14 cellular contexts compared by ENCODE assay signal in genomic region chr12:114163766-114164165, GRCh38.
DNase-seq lines count a peak whose midpoint lies in the region; ATAC-seq and TF ChIP-seq lines count a peak whose summit lies in the region.
"Had no signal": no experiment of that assay in that cellular context is flagged by ENCODE, and none has a peak within 500 bp of the region (broad histone marks: within the 10 kb centered on the region; RNA-seq: fewer than 3 reads in every experiment).

No MANE protein-coding gene starts in this region.

- TF ChIP-seq RAD21 in HCT116 (IDR thresholded peaks at IDR 0.05; ENCODE audit: low read depth) (no peak), SK-N-SH (IDR thresholded peaks at IDR 0.05; ENCODE audit: low read length) (no peak)

- no peaks in the 10 kb centered on the region for H3F3A ChIP-seq in SK-N-SH (replicated peaks; ENCODE audit: insufficient read depth)

- CTCF ChIA-PET in HCT116 (lab: Charles Lee) = interaction anchor here (0.9 kb wide), 1 partner anchor 345 kb away, joined by 3 read pairs; no protein-coding TSS in a partner anchor
- CTCF ChIA-PET in SK-N-SH (lab: Yijun Ruan, JAX) = interaction anchor here (1.1 to 2.3 kb wide), 2 partner anchors 25 to 345 kb away, joined by 3 to 12 read pairs; no protein-coding TSS in a partner anchor

- TF ChIP-seq EP300 in SK-N-SH (IDR thresholded peaks at IDR 0.05; ENCODE audit: borderline replicate concordance in 1 of 2, low read depth in 1 of 2, low read length in 1 of 2) = no peak

- intact Hi-C loops in HCT116 (cut with micrococcal nuclease) = no loop called here

- H3K4me1 ChIP-seq in HCT116 (ENCODE audit: control insufficient read depth in 1 of 2, insufficient read depth in 2 of 2, low read length in 2 of 2) (peaks cover 0 to 14% of the 10 kb centered on the region in 2 experiments; a peak in 2 of 4 replicates), SK-N-SH (ENCODE audit: control insufficient read depth in 1 of 2, insufficient read depth in 2 of 2, low read depth in 1 of 2, low read length in 1 of 2) (no peaks in the 10 kb centered on the region), fibroblast of lung (ENCODE audit: control insufficient read depth, extremely low read depth, insufficient read depth, low read length) (peaks cover 7% of the 10 kb centered on the region)

- H3K36me3 ChIP-seq in HCT116 (ENCODE audit: control insufficient read depth in 1 of 2, insufficient read depth in 2 of 2, low read length in 2 of 2) (no peaks in the 10 kb centered on the region), SK-N-SH (replicated peaks in 1 of 2; ENCODE audit: control insufficient read depth in 1 of 2, insufficient read depth in 2 of 2, low read length in 1 of 2) (no peaks in the 10 kb centered on the region), fibroblast of lung (ENCODE audit: control insufficient read depth, insufficient read depth, low read length) (no peaks in the 10 kb centered on the region)
- H3K36me3 ChIP-seq: WERI-Rb-1 had no signal

- no peak for TF ChIP-seq POLR2A in HCT116 (IDR thresholded peaks at IDR 0.05; ENCODE audit: borderline replicate concordance, extremely low read depth, insufficient read depth, insufficient read length)

- H3K9me2 ChIP-seq in HCT116 (ENCODE audit: insufficient read depth) = no peaks in the 10 kb centered on the region
- H3K9me2 ChIP-seq in SK-N-SH = no peaks in the 10 kb centered on the region

- H2AFZ ChIP-seq in HCT116 (ENCODE audit: low read depth, low read length, poor library complexity, severe bottlenecking) = no peak overlapping the region
- no peak overlapping the region for H2AFZ ChIP-seq in SK-N-SH (ENCODE audit: low read depth)
- peak overlapping the region; percentile 19 for H2AFZ ChIP-seq in fibroblast of lung (ENCODE audit: low read length)

- no peaks in the 10 kb centered on the region for H4K20me1 ChIP-seq in HCT116 (ENCODE audit: insufficient read depth)
- no peaks in the 10 kb centered on the region for H4K20me1 ChIP-seq in SK-N-SH (ENCODE audit: insufficient read depth)
- H4K20me1 ChIP-seq in fibroblast of lung (ENCODE audit: control insufficient read depth, extremely low read depth, insufficient read depth, low read length) = no peaks in the 10 kb centered on the region

- no peaks in the 10 kb centered on the region for H3K9me3 ChIP-seq in HCT116 (ENCODE audit: control insufficient read depth in 1 of 2, insufficient read depth in 1 of 2, low read depth in 1 of 2, low read length in 2 of 2)
- no peaks in the 10 kb centered on the region for H3K9me3 ChIP-seq in SK-N-SH
- no peaks in the 10 kb centered on the region for H3K9me3 ChIP-seq in fibroblast of lung (ENCODE audit: control insufficient read depth, insufficient read depth, low read depth, low read length)

- H3K4me2 ChIP-seq in HCT116 (ENCODE audit: low read length) (peak overlapping the region; percentile 49), SK-N-SH (no peak overlapping the region), fibroblast of lung (ENCODE audit: extremely low read depth, insufficient read depth, low read length) (peak overlapping the region; percentile 32)

- H3K79me2 ChIP-seq in HCT116 (ENCODE audit: insufficient read depth, low read length) = no peaks in the 10 kb centered on the region
- H3K79me2 ChIP-seq in SK-N-SH (ENCODE audit: insufficient read depth) = no peaks in the 10 kb centered on the region
- no peaks in the 10 kb centered on the region for H3K79me2 ChIP-seq in fibroblast of lung (ENCODE audit: control insufficient read depth, insufficient read depth, low read length)

- peak; percentile 91 for DNase-seq in ACHN
- DNase-seq in HCT116 (ENCODE audit: low read depth, low spot score) = peak; percentile 48
- no peak for DNase-seq in SK-N-SH
- DNase-seq in fibroblast of lung (ENCODE audit: low read depth in 2 of 2) = peak; percentile 51 to 68
- DNase-seq in OCI-M2 (lab: John Stamatoyannopoulos, UW; ENCODE audit: unreplicated experiment) = no peak
- DNase-seq in activated CD8-positive, alpha-beta memory T cell treated with anti-CD3 and anti-CD28 coated beads for 24 hours = no peak
- no peak for DNase-seq in SIG-M5 treated with dmso at 0.1 percent for 504 hours (lab: John Stamatoyannopoulos, UW; ENCODE audit: unreplicated experiment)
- no peak for DNase-seq in GDM1 (lab: John Stamatoyannopoulos, UW)
- DNase-seq: activated naive CD8-positive, alpha-beta T cell treated with anti-CD3 and anti-CD28 coated beads, Interleukin-2, amount 50 U/mL, for 24 hours; DMS79 treated with DMSO at 0.1 percent for 48 hours; kidney glomerular epithelial cell; NCI-H1105 treated with DMSO at 0.1 percent for 48 hours; NCI-H510A treated with DMSO at 0.1 percent for 48 hours; WERI-Rb-1 had no signal

- in situ Hi-C loops in ACHN (cut with HindIII; ENCODE audit: low pct_ligation_motif_present, low pct_unique_long_range_greater_than_20kb, low sequenced_read_pairs) = no loop called here

- RAD21 ChIA-PET in HCT116 (lab: Charles Lee; ENCODE audit: low non-redundant PET in 1 of 2, low total read pairs in 2 of 2, uncharacterized antibody in 2 of 2, unreplicated experiment in 2 of 2) = no interaction called here

- POLR2A ChIA-PET in HCT116 (lab: Charles Lee) = no interaction called here
- POLR2A ChIA-PET in SK-N-SH (lab: Yijun Ruan, JAX) = no interaction called here

- H3K27ac ChIP-seq in HCT116 (ENCODE audit: low read depth, low read length) = no peak overlapping the region
- H3K27ac ChIP-seq in SK-N-SH (ENCODE audit: low read depth in 2 of 2, low read length in 1 of 2) = no peak overlapping the region
- no peak overlapping the region for H3K27ac ChIP-seq in fibroblast of lung (ENCODE audit: insufficient read depth, low read length)
- H3K27ac ChIP-seq: WERI-Rb-1 had no signal

- WGBS in SK-N-SH (ENCODE audit: low lambda C conversion rate) = 0% methylated on average over 4 of the region's 4 CpGs

- BruUV-seq in HCT116 (replicated peaks; lab: Mats Ljungman, UMichigan) = no TSS peak

- H3K4me3 ChIP-seq in HCT116 (replicated peaks in 1 of 2; ENCODE audit: low read depth in 1 of 2, low read length in 2 of 2) (no peak overlapping the region), SK-N-SH (ENCODE audit: low read depth in 2 of 2, low read length in 1 of 2) (no peak overlapping the region), fibroblast of lung (replicated peaks in 1 of 4; ENCODE audit: control extremely low read depth in 1 of 4, insufficient read depth in 1 of 4, low read depth in 3 of 4, low read length in 4 of 4) (no peak overlapping the region)

- H3K9ac ChIP-seq in HCT116 (ENCODE audit: low read length) (no peak overlapping the region), SK-N-SH (no peak overlapping the region), fibroblast of lung (ENCODE audit: insufficient read depth, low read length) (no peak overlapping the region)

- peak; percentile 77 for ATAC-seq in HCT116
- ATAC-seq: activated naive CD8-positive, alpha-beta T cell treated with anti-CD3 and anti-CD28 coated beads, Interleukin-2, amount 50 U/mL, for 24 hours had no signal

- H3K27me3 ChIP-seq in HCT116 (ENCODE audit: insufficient read depth, low read length) = peaks cover 20% of the 10 kb centered on the region
- H3K27me3 ChIP-seq in SK-N-SH (ENCODE audit: insufficient read depth) = no peaks in the 10 kb centered on the region; the same call in 1 of the 2 replicates
- H3K27me3 ChIP-seq in fibroblast of lung (ENCODE audit: control insufficient read depth, insufficient read depth, low read length) = no peaks in the 10 kb centered on the region

- TF ChIP-seq CTCF in HCT116 (IDR thresholded peaks at IDR 0.05 in 2 of 3, conservative IDR thresholded peaks at IDR 0.05 in 1 of 3; ENCODE audit: borderline replicate concordance in 1 of 3, insufficient read depth in 1 of 3, low read depth in 2 of 3, low read length in 2 of 3) (no peak), SK-N-SH (IDR thresholded peaks at IDR 0.05) (no peak), fibroblast of lung (conservative IDR thresholded peaks at IDR 0.05 in 1 of 2, IDR thresholded peaks at IDR 0.05 in 1 of 2; ENCODE audit: low read depth in 1 of 2, low read length in 2 of 2) (no peak)

TF ChIP-seq in HCT116, 20 proteins besides CTCF, POLR2A, EP300 and RAD21:
- TF ChIP-seq JUND (IDR thresholded peaks at IDR 0.05) = peak; percentile 72; the same call in 1 of the 2 replicates
- peak; percentile 49 for TF ChIP-seq SP1 (IDR thresholded peaks at IDR 0.05; ENCODE audit: low read depth)
- peak; percentile 58; the same call in 1 of the 2 replicates for TF ChIP-seq CBX3 (IDR thresholded peaks at IDR 0.05; ENCODE audit: low read depth)
- TF ChIP-seq FOSL1 (IDR thresholded peaks at IDR 0.05; ENCODE audit: low read depth) = peak; percentile 83
- no peak for TF ChIP-seq ZFX (IDR thresholded peaks at IDR 0.05)

TF ChIP-seq in SK-N-SH, 30 proteins besides CTCF, POLR2A, EP300 and RAD21:
- no peak for TF ChIP-seq IRF3 (IDR thresholded peaks at IDR 0.05; ENCODE audit: low read depth, low read length)
- TF ChIP-seq FOSL2 (IDR thresholded peaks at IDR 0.05; ENCODE audit: borderline replicate concordance, low read depth) = peak; percentile 37; the same call in 1 of the 2 replicates

Comparison
In these comparisons a context has a peak if more than half of its experiments do, and no peak if none do; other contexts are left out.
1. DNase-seq: peak in ACHN (single experiment), HCT116 (single experiment) and fibroblast of lung (2 of 2); none in SK-N-SH (single experiment), OCI-M2 (single experiment), activated CD8-positive, alpha-beta memory T cell treated with anti-CD3 and anti-CD28 coated beads for 24 hours (single experiment), SIG-M5 treated with dmso at 0.1 percent for 504 hours (single experiment) and GDM1 (single experiment).